ENCODE assay signal across 30 cellular contexts in genomic region chr15:49323207-49323606, GRCh38.
"Had no signal": no experiment of that assay in that cellular context is flagged by ENCODE, and none has a peak within 500 bp of the region (broad histone marks: within the 10 kb centered on the region; RNA-seq: fewer than 3 reads in every experiment).

No MANE protein-coding gene starts in this region.

- H3K4me2 ChIP-seq: neural progenitor cell had no signal

- H3K9me3 ChIP-seq: body of pancreas, colonic mucosa, gastrocnemius medialis, psoas muscle, sigmoid colon, suprapubic skin, tibial artery had no signal

- H3K27me3 Mint-ChIP-seq: activated naive CD4-positive, alpha-beta T cell treated with anti-CD3 and anti-CD28 coated beads, Interleukin-2, amount 10 ng/mL, durations not matched to agents 7 days and 5 days; activated naive CD8-positive, alpha-beta T cell treated with anti-CD3 and anti-CD28 coated beads, Interleukin-2, amount 50 U/mL, for 24 hours; memory B cell; naive thymus-derived CD8-positive, alpha-beta T cell; stimulated activated memory B cell treated with anti-CD40 and anti-IgM and Interleukin-4, amounts not matched to agents 10 μg/mL and 1 μg/mL and 100 μg/mL, for 72 hours had no signal

- H3K9me3 Mint-ChIP-seq: activated naive CD4-positive, alpha-beta T cell treated with anti-CD3 and anti-CD28 coated beads, Interleukin-2, amount 10 ng/mL, durations not matched to agents 7 days and 5 days; activated naive CD8-positive, alpha-beta T cell treated with anti-CD3 and anti-CD28 coated beads, Interleukin-2, amount 50 U/mL, for 24 hours; memory B cell; naive thymus-derived CD8-positive, alpha-beta T cell; neural progenitor cell; stimulated activated memory B cell treated with anti-CD40 and anti-IgM and Interleukin-4, amounts not matched to agents 10 μg/mL and 1 μg/mL and 100 μg/mL, for 72 hours had no signal

- H3K79me2 ChIP-seq: parathyroid adenoma had no signal

- H2AFZ ChIP-seq: neural progenitor cell, parathyroid adenoma had no signal

- H3K27ac Mint-ChIP-seq: activated naive CD4-positive, alpha-beta T cell treated with anti-CD3 and anti-CD28 coated beads, Interleukin-2, amount 10 ng/mL, durations not matched to agents 7 days and 5 days; activated naive CD8-positive, alpha-beta T cell treated with anti-CD3 and anti-CD28 coated beads, Interleukin-2, amount 50 U/mL, for 24 hours; memory B cell; stimulated activated memory B cell treated with anti-CD40 and anti-IgM and Interleukin-4, amounts not matched to agents 10 μg/mL and 1 μg/mL and 100 μg/mL, for 72 hours had no signal

- H3K27me3 ChIP-seq: body of pancreas, colonic mucosa, gastrocnemius medialis, neural progenitor cell, sigmoid colon, suprapubic skin, tibial artery had no signal

- ATAC-seq: activated CD4-positive, CD25-positive, alpha-beta regulatory T cell treated with anti-CD3 and anti-CD28 coated beads, Interleukin-2, amount 50 U/mL, for 24 hours; activated naive CD8-positive, alpha-beta T cell treated with anti-CD3 and anti-CD28 coated beads, Interleukin-2, amount 50 U/mL, for 24 hours; body of pancreas; gastrocnemius medialis; left cardiac atrium; naive thymus-derived CD8-positive, alpha-beta T cell; psoas muscle; stimulated activated memory B cell treated with anti-CD40 and anti-IgM and Interleukin-4, amounts not matched to agents 10 μg/mL and 1 μg/mL and 100 μg/mL, for 72 hours had no signal

- FAIRE-seq: endometrium, keratinocyte, small intestine had no signal

- H3K9ac ChIP-seq: neural progenitor cell, parathyroid adenoma had no signal

- H3K4me1 Mint-ChIP-seq: activated naive CD8-positive, alpha-beta T cell treated with anti-CD3 and anti-CD28 coated beads, Interleukin-2, amount 50 U/mL, for 24 hours; memory B cell; stimulated activated memory B cell treated with anti-CD40 and anti-IgM and Interleukin-4, amounts not matched to agents 10 μg/mL and 1 μg/mL and 100 μg/mL, for 72 hours had no signal

- DNase-seq: activated CD4-positive, alpha-beta T cell treated with anti-CD3 and anti-CD28 coated beads for 48 hours; activated CD4-positive, alpha-beta T cell treated with anti-CD3 and anti-CD28 coated beads, Interleukin-2, amount 50 U/mL, for 48 hours; activated CD8-positive, alpha-beta memory T cell treated with anti-CD3 and anti-CD28 coated beads for 24 hours; activated gamma-delta T cell; activated naive CD4-positive, alpha-beta T cell treated with anti-CD3 and anti-CD28 coated beads, Interleukin-2, amount 10 ng/mL, durations not matched to agents 7 days and 5 days; activated naive CD8-positive, alpha-beta T cell treated with anti-CD3 and anti-CD28 coated beads, Interleukin-2, amount 50 U/mL, for 24 hours; amygdala; body of pancreas; cerebellar nuclear complex; colonic mucosa; effector CD8-positive, alpha-beta T cell; gastrocnemius medialis; glutamatergic neuron; left cardiac atrium; naive thymus-derived CD8-positive, alpha-beta T cell; occipital lobe; psoas muscle; sigmoid colon; small intestine; stimulated activated CD4-positive, alpha-beta T cell treated with anti-CD3 and anti-CD28 coated beads, Interleukin-4, amount 100 ng/mL, for 24 hours; tibial artery had no signal

- H3K27ac ChIP-seq: body of pancreas, colonic mucosa, gastrocnemius medialis, neural progenitor cell, parathyroid adenoma, psoas muscle, sigmoid colon, suprapubic skin, tibial artery, VCaP had no signal

- H3K4me3 ChIP-seq: body of pancreas, colonic mucosa, gastrocnemius medialis, neural progenitor cell, psoas muscle, sigmoid colon, suprapubic skin, tibial artery had no signal

- H3K4me1 ChIP-seq: body of pancreas, colonic mucosa, gastrocnemius medialis, parathyroid adenoma, psoas muscle, suprapubic skin, tibial artery had no signal

- H3K4me3 Mint-ChIP-seq: activated naive CD4-positive, alpha-beta T cell treated with anti-CD3 and anti-CD28 coated beads, Interleukin-2, amount 10 ng/mL, durations not matched to agents 7 days and 5 days; activated naive CD8-positive, alpha-beta T cell treated with anti-CD3 and anti-CD28 coated beads, Interleukin-2, amount 50 U/mL, for 24 hours; memory B cell; naive thymus-derived CD8-positive, alpha-beta T cell; neural progenitor cell; stimulated activated memory B cell treated with anti-CD40 and anti-IgM and Interleukin-4, amounts not matched to agents 10 μg/mL and 1 μg/mL and 100 μg/mL, for 72 hours had no signal

- H3K36me3 ChIP-seq: colonic mucosa, neural progenitor cell had no signal
